In genomic region chr15:100879461-100880138, GRCh38 we compare ENCODE assay signal across 8 cellular contexts. TPM values are rescaled to one million over a fixed set of nuclear protein-coding genes. Genes with fewer than 3 reads are reported as not detected.
DNase-seq lines count a peak whose midpoint lies in the region; ATAC-seq, FAIRE-seq and TF ChIP-seq lines count a peak whose summit lies in the region.

TSS of gene ALDH1A3 (plus strand) at chr15:100879831. CDS start at chr15:100879908, 77 bp downstream.

- H3K4me3 Mint-ChIP-seq in WTC11 (peak within 1 kb of the TSS; percentile 89), osteocyte (ENCODE audit: unreplicated experiment) (peak within 1 kb of the TSS; percentile 68)

- no peak within 1 kb of the TSS for H3K27ac Mint-ChIP-seq in WTC11
- H3K27ac Mint-ChIP-seq in osteocyte (ENCODE audit: unreplicated experiment): no peak within 1 kb of the TSS

- H3K27me3 ChIP-seq in HCT116 (ENCODE audit: insufficient read depth, low read length): no peaks in the 10 kb centered on the region

- DNase-seq in Daoy (ENCODE audit: low read depth) (peak; percentile 84), HCT116 (ENCODE audit: low read depth, low spot score) (peak; percentile 39), WTC11 (ENCODE audit: low spot score) (peak; percentile 48), fibroblast of the aortic adventitia (ENCODE audit: low read depth) (peak; percentile 57), osteocyte (ENCODE audit: extremely low spot score, unreplicated experiment) (no peak), RCC 7860 (ENCODE audit: low spot score) (no peak)

- H2AFZ ChIP-seq in HCT116 (ENCODE audit: low read depth, low read length, poor library complexity, severe bottlenecking): no peak within 1 kb of the TSS

- CTCF ChIA-PET in HCT116 (lab: Charles Lee) (interaction anchor here (0.8 kb wide), 1 partner anchor 129 kb away, joined by 4 read pairs; no protein-coding TSS in a partner anchor), WTC11 (lab: Charles Lee) (interaction anchor here (1.0 to 4.7 kb wide), 4 partner anchors 9 to 128 kb away, joined by 3 to 45 read pairs (median 8); no protein-coding TSS in a partner anchor)

- intact Hi-C loops in HCT116 (cut with micrococcal nuclease): loop anchor here (2.0 kb wide), 1 partner anchor 129 kb away; no protein-coding TSS in a partner anchor

- ATAC-seq in HCT116 (peak; percentile 82), WTC11 (peak; percentile 11), HG03378 (IDR thresholded peaks at IDR 0.05; ENCODE audit: unreplicated experiment) (no peak), HG02642 (IDR thresholded peaks at IDR 0.05; ENCODE audit: poor library complexity, unreplicated experiment) (no peak)

- no peaks in the 10 kb centered on the region for H3K9me3 ChIP-seq in HCT116 (ENCODE audit: control insufficient read depth in 1 of 2, insufficient read depth in 1 of 2, low read depth in 1 of 2, low read length in 2 of 2)

- no peaks in the 10 kb centered on the region for H3K9me3 Mint-ChIP-seq in WTC11
- no peaks in the 10 kb centered on the region for H3K9me3 Mint-ChIP-seq in osteocyte (ENCODE audit: unreplicated experiment)

- FAIRE-seq in RCC 7860 (lab: Jason Lieb, UNC): no peak

- peak within 1 kb of the TSS; percentile 78 for H3K27ac ChIP-seq in HCT116 (ENCODE audit: low read depth, low read length)

- RAD21 ChIA-PET in HCT116 (lab: Charles Lee; ENCODE audit: low non-redundant PET in 1 of 2, low total read pairs in 2 of 2, uncharacterized antibody in 2 of 2, unreplicated experiment in 2 of 2): no interaction called here

- H3K4me3 ChIP-seq in HCT116 (replicated peaks in 1 of 2; ENCODE audit: low read depth in 1 of 2, low read length in 2 of 2) (peak within 1 kb of the TSS; percentile 77 to 89), fibroblast of the aortic adventitia (ENCODE audit: low read depth, low read length) (peak within 1 kb of the TSS; percentile 71)

- H3K9me2 ChIP-seq in HCT116 (ENCODE audit: insufficient read depth): no peaks in the 10 kb centered on the region

- POLR2A ChIA-PET in HCT116 (lab: Charles Lee): interaction anchor here (0.6 to 1.6 kb wide), 4 partner anchors 122 to 278 kb away, joined by 3 to 4 read pairs (median 3); partner anchors contain the start of genes ASB7 and LINS1
- POLR2A ChIA-PET in WTC11 (lab: Charles Lee): no interaction called here

- peak within 1 kb of the TSS; percentile 90 for H3K9ac ChIP-seq in HCT116 (ENCODE audit: low read length)

- BruUV-seq in HCT116 (replicated peaks; lab: Mats Ljungman, UMichigan): no TSS peak

- H3K4me2 ChIP-seq in HCT116 (ENCODE audit: low read length): peak within 1 kb of the TSS; percentile 89

- peaks cover 2 to 32% of the 10 kb centered on the region in 2 experiments; a peak in 1 of 4 replicates for H3K36me3 ChIP-seq in HCT116 (ENCODE audit: control insufficient read depth in 1 of 2, insufficient read depth in 2 of 2, low read length in 2 of 2)

- peaks cover 28 to 57% of the 10 kb centered on the region in 2 experiments for H3K4me1 ChIP-seq in HCT116 (ENCODE audit: control insufficient read depth in 1 of 2, insufficient read depth in 2 of 2, low read length in 2 of 2)

- H3K27me3 Mint-ChIP-seq in WTC11 (ENCODE audit: low read depth): peaks cover 83% of the 10 kb centered on the region
- peaks cover 78% of the 10 kb centered on the region for H3K27me3 Mint-ChIP-seq in osteocyte (ENCODE audit: unreplicated experiment)

- peaks cover 28% of the 10 kb centered on the region for H4K20me1 ChIP-seq in HCT116 (ENCODE audit: insufficient read depth)

- H3K36me3 Mint-ChIP-seq in WTC11 (no peaks in the 10 kb centered on the region), osteocyte (ENCODE audit: unreplicated experiment) (no peaks in the 10 kb centered on the region)

- peak; percentile 63 for TF ChIP-seq POLR2A in HCT116 (IDR thresholded peaks at IDR 0.05; ENCODE audit: borderline replicate concordance, extremely low read depth, insufficient read depth, insufficient read length)

- peaks cover 61% of the 10 kb centered on the region for H3K79me2 ChIP-seq in HCT116 (ENCODE audit: insufficient read depth, low read length)

- TF ChIP-seq RAD21 in HCT116 (IDR thresholded peaks at IDR 0.05; ENCODE audit: low read depth): no peak

- peaks cover 30% of the 10 kb centered on the region for H3K4me1 Mint-ChIP-seq in WTC11
- peaks cover 7% of the 10 kb centered on the region for H3K4me1 Mint-ChIP-seq in osteocyte (ENCODE audit: unreplicated experiment)

- TF ChIP-seq CTCF in HCT116 (IDR thresholded peaks at IDR 0.05 in 2 of 3, conservative IDR thresholded peaks at IDR 0.05 in 1 of 3; ENCODE audit: borderline replicate concordance in 1 of 3, insufficient read depth in 1 of 3, low read depth in 2 of 3, low read length in 2 of 3) (no peak), WTC11 (IDR thresholded peaks at IDR 0.05) (no peak), fibroblast of the aortic adventitia (IDR thresholded peaks at IDR 0.05; ENCODE audit: insufficient read depth, low read length) (no peak), osteocyte (IDR thresholded peaks at IDR 0.05) (no peak)

TF ChIP-seq in HCT116, 20 proteins besides CTCF, POLR2A, EP300 and RAD21:
- TF ChIP-seq SIN3A (IDR thresholded peaks at IDR 0.05; ENCODE audit: low read depth) (peak; percentile 76), EZH2phosphoT487 (IDR thresholded peaks at IDR 0.05; ENCODE audit: borderline replicate concordance) (no peak), EGR1 (IDR thresholded peaks at IDR 0.05; ENCODE audit: low read depth) (no peak), ELF1 (IDR thresholded peaks at IDR 0.05; ENCODE audit: borderline replicate concordance, low read depth) (no peak), POLR2AphosphoS5 (IDR thresholded peaks at IDR 0.05; ENCODE audit: low read depth, low read length) (peak; percentile 90), ZFX (IDR thresholded peaks at IDR 0.05) (peak; percentile 1; the same call in 1 of the 2 replicates), ZNF274 (IDR thresholded peaks at IDR 0.05; ENCODE audit: low read depth, low read length) (no peak), YY1 (IDR thresholded peaks at IDR 0.05; ENCODE audit: extremely low read depth, insufficient replicate concordance, low read depth, low read length) (peak; percentile 58), JUND (IDR thresholded peaks at IDR 0.05) (no peak), EZH2 (IDR thresholded peaks at IDR 0.05) (no peak), SP1 (IDR thresholded peaks at IDR 0.05; ENCODE audit: low read depth) (peak; percentile 41; the same call in 1 of the 2 replicates), ATF3 (IDR thresholded peaks at IDR 0.05) (no peak), TCF7L2 (IDR thresholded peaks at IDR 0.05; ENCODE audit: borderline replicate concordance, extremely low read depth, insufficient read depth, insufficient read length) (no peak)
- TF ChIP-seq, protein P1, sequence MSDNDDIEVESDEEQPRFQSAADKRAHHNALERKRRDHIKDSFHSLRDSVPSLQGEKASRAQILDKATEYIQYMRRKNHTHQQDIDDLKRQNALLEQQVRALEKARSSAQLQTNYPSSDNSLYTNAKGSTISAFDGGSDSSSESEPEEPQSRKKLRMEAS (IDR thresholded peaks at IDR 0.05): peak; percentile 21; the same call in 1 of the 2 replicates

TF ChIP-seq in WTC11, 78 proteins besides CTCF, POLR2A, EP300 and RAD21 (continues in another document):
- TF ChIP-seq KAT7 (CRISPR knock-in tag; IDR thresholded peaks at IDR 0.05; ENCODE audit: borderline replicate concordance) (0 out of 2 replicates have a peak, but pooled peaks have one; percentile 1), ZNF396 (CRISPR knock-in tag; IDR thresholded peaks at IDR 0.05; ENCODE audit: borderline replicate concordance) (no peak), ZNF423 (CRISPR knock-in tag; IDR thresholded peaks at IDR 0.05) (0 out of 2 replicates have a peak, but pooled peaks have one; percentile 47), FOXP4 (CRISPR knock-in tag; IDR thresholded peaks at IDR 0.05) (no peak), MXD4 (CRISPR knock-in tag; IDR thresholded peaks at IDR 0.05; ENCODE audit: borderline replicate concordance) (no peak), TEAD4 (CRISPR knock-in tag; IDR thresholded peaks at IDR 0.05) (no peak)
- TF ChIP-seq, protein P1 (CRISPR knock-in tag; IDR thresholded peaks at IDR 0.05): 0 out of 2 replicates have a peak, but pooled peaks have one; percentile 7
- TF ChIP-seq, protein P2, sequence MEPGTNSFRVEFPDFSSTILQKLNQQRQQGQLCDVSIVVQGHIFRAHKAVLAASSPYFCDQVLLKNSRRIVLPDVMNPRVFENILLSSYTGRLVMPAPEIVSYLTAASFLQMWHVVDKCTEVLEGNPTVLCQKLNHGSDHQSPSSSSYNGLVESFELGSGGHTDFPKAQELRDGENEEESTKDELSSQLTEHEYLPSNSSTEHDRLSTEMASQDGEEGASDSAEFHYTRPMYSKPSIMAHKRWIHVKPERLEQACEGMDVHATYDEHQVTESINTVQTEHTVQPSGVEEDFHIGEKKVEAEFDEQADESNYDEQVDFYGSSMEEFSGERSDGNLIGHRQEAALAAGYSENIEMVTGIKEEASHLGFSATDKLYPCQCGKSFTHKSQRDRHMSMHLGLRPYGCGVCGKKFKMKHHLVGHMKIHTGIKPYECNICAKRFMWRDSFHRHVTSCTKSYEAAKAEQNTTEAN (CRISPR knock-in tag; IDR thresholded peaks at IDR 0.05): no peak

RNA-seq across cellular contexts. Expression of gene ALDH1A3, which starts in this region (rescaled TPM):
- total RNA-seq in Daoy (2014; rRNA removed; shearing (Covaris generic)): 141 and 215 TPM in 2 replicates
- total RNA-seq in HCT116 (2021; ENCODE audit: unreplicated experiment) (248 TPM), WTC11 (2021) (9.9 to 14.0 TPM (median 10.7 TPM) in 3 replicates), fibroblast of the aortic adventitia (ENCODE audit: low replicate concordance) (189 and 197 TPM in 2 replicates), osteocyte (0.30 and 0.57 TPM in 2 replicates)
- 117 and 120 TPM in 2 replicates for polyA plus RNA-seq in HCT116 (2012)

Comparison
In these comparisons a context has a peak if more than half of its experiments do, and no peak if none do; other contexts are left out.
1. DNase-seq: peak in Daoy (single experiment), HCT116 (single experiment), WTC11 (single experiment) and fibroblast of the aortic adventitia (single experiment); none in osteocyte (single experiment) and RCC 7860 (single experiment).
2. ATAC-seq: peak in HCT116 (single experiment) and WTC11 (single experiment); none in HG03378 (single experiment) and HG02642 (single experiment).